8 cellular contexts compared by ENCODE assay signal in genomic region chr19:1490311-1491113, GRCh38. TPM values are rescaled to one million over a fixed set of nuclear protein-coding genes. Genes with fewer than 3 reads are reported as not detected.
DNase-seq lines count a peak whose midpoint lies in the region; ATAC-seq and TF ChIP-seq lines count a peak whose summit lies in the region.

PCSK4 (minus strand) TSS chr19:1490350; CDS start chr19:1490346, 4 bp downstream.

- CTCF ChIA-PET in T-cell (lab: Charles Lee) = interaction anchor here in 1 of 2 donors (0.5 kb wide), 2 partner anchors 18 to 634 kb away, joined by 3 read pairs; no protein-coding TSS in a partner anchor

- H3K9me3 Mint-ChIP-seq in T-cell = no peaks in the 10 kb centered on the region
- no peaks in the 10 kb centered on the region for H3K9me3 Mint-ChIP-seq in type B pancreatic cell

- no peaks in the 10 kb centered on the region for H3K36me3 Mint-ChIP-seq in T-cell
- H3K36me3 Mint-ChIP-seq in type B pancreatic cell = no peaks in the 10 kb centered on the region

- peak within 1 kb of the TSS; percentile 62 to 91 for H3K27ac Mint-ChIP-seq in T-cell
- H3K27ac Mint-ChIP-seq in type B pancreatic cell = peak within 1 kb of the TSS; percentile 97

- no peak for TF ChIP-seq CTCF in GM12864 (IDR thresholded peaks at IDR 0.05; ENCODE audit: low read depth, low read length, missing control alignments)
- TF ChIP-seq CTCF in heart right ventricle (IDR thresholded peaks at IDR 0.05) = no peak
- no peak for TF ChIP-seq CTCF in type B pancreatic cell (conservative IDR thresholded peaks at IDR 0.05)

- H3K4me1 ChIP-seq in heart right ventricle = peaks cover 3 to 30% (median 14%) of the 10 kb centered on the region in 9 donors

- H3K4me1 Mint-ChIP-seq in T-cell (peaks cover 11 to 16% (median 12%) of the 10 kb centered on the region in 3 donors), type B pancreatic cell (ENCODE audit: unreplicated experiment) (peaks cover 4% of the 10 kb centered on the region)

- DNase-seq in GM12864 (ENCODE audit: low read depth) = peak; percentile 89
- peak; percentile 90 for DNase-seq in NCI-H1436 treated with DMSO at 0.1 percent for 48 hours (lab: John Stamatoyannopoulos, UW)
- DNase-seq in T-cell = peak; percentile 93 to 99 (median 96)
- DNase-seq in amniotic epithelial cell (ENCODE audit: low read depth) = peak; percentile 98
- peak; percentile 98 to 100 for DNase-seq in heart right ventricle
- peak; percentile 99 for DNase-seq in pons (ENCODE audit: low spot score)
- peak; percentile 98 for DNase-seq in type B pancreatic cell (ENCODE audit: extremely low spot score, unreplicated experiment)

- peak within 1 kb of the TSS in 9 of 10 donors; percentile 47 to 75 (median 70) for H3K27ac ChIP-seq in heart right ventricle

- peaks cover 0 to 21% (median 6%) of the 10 kb centered on the region in 7 donors for H3K27me3 ChIP-seq in heart right ventricle

- H3K9me3 ChIP-seq in heart right ventricle = no peaks in the 10 kb centered on the region

- H3K36me3 ChIP-seq in heart right ventricle = no peaks in the 10 kb centered on the region

- POLR2A ChIA-PET in T-cell (lab: Charles Lee) = interaction anchor here in 1 of 2 donors (0.5 kb wide), 1 partner anchor 650 kb away, joined by 8 read pairs; no protein-coding TSS in a partner anchor

- H3K27me3 Mint-ChIP-seq in T-cell (no peaks in the 10 kb centered on the region), type B pancreatic cell (peaks cover 17% of the 10 kb centered on the region)

- peak; percentile 71 for ATAC-seq in HG02840 (IDR thresholded peaks at IDR 0.05; ENCODE audit: low FRiP score, unreplicated experiment)
- peak; percentile 85 to 87 (median 86) for ATAC-seq in T-cell (replicated peaks in 1 of 4)
- peak; percentile 92 to 96 (median 96) for ATAC-seq in heart right ventricle

- peak within 1 kb of the TSS; percentile 80 to 88 (median 84) for H3K4me3 Mint-ChIP-seq in T-cell
- H3K4me3 Mint-ChIP-seq in type B pancreatic cell = peak within 1 kb of the TSS; percentile 96

- intact Hi-C loops in heart right ventricle (cut with DNase I) = loop anchor here in 2 of 10 donors (1.0 to 2.0 kb wide), 2 partner anchors 11 to 16 kb away; partner anchors contain the start of gene C19orf25 (in 1 of the 2)

- 0 to 1% methylated on average over 68 to 73 of the region's 74 CpGs for WGBS in heart right ventricle, 2 donors

- H3K4me3 ChIP-seq in GM12864 (ENCODE audit: low read depth, low read length) (peak within 1 kb of the TSS; percentile 60), heart right ventricle (peak within 1 kb of the TSS; percentile 13 to 78 (median 62))

RNA-seq across cellular contexts. Expression of gene PCSK4, which starts in this region (rescaled TPM):
- total RNA-seq in T-cell (1 to 10 TPM; 5.2 to 9.8 (median 5.6) TPM), heart right ventricle (1 to 10 TPM in 8 of 10 donors, under 1 TPM in 2; 0.38 to 3.0 (median 1.4) TPM), type B pancreatic cell (ENCODE audit: low replicate concordance) (9.6 and 12.4 TPM in 2 replicates)
- 1 to 10 TPM; 1.1 to 3.9 TPM for polyA plus RNA-seq in heart right ventricle

Comparison
In these comparisons a context has a peak if more than half of its experiments do, and no peak if none do; other contexts are left out.
1. Peak in every context shown above with its lines: DNase-seq, ATAC-seq, H3K4me3 ChIP-seq and H3K27ac ChIP-seq.